ENCODE assay signal across 8 cellular contexts in genomic region chr3:46097691-46098241, GRCh38.
DNase-seq lines count a peak whose midpoint lies in the region; ATAC-seq and TF ChIP-seq lines count a peak whose summit lies in the region.

No MANE protein-coding gene starts in this region.

- intact Hi-C loops in body of pancreas (cut with DNase I): no loop called here

- H3K36me3 ChIP-seq in body of pancreas (replicated peaks in 1 of 2; ENCODE audit: insufficient read depth in 1 of 2, low read depth in 2 of 2): no peaks in the 10 kb centered on the region
- H3K36me3 ChIP-seq in rectal smooth muscle tissue (ENCODE audit: control insufficient read depth, insufficient read depth, low read length): no peaks in the 10 kb centered on the region

- H3K4me1 ChIP-seq in body of pancreas (no peaks in the 10 kb centered on the region), rectal smooth muscle tissue (ENCODE audit: control insufficient read depth, insufficient read depth, low read length) (peaks cover 2% of the 10 kb centered on the region)

- H3K27me3 ChIP-seq in body of pancreas: no peaks in the 10 kb centered on the region
- no peaks in the 10 kb centered on the region for H3K27me3 ChIP-seq in rectal smooth muscle tissue (ENCODE audit: control insufficient read depth, insufficient read depth, low read length)

- H3K4me3 ChIP-seq in NB4 (ENCODE audit: low read depth, low read length) (peak overlapping the region; percentile 51), body of pancreas (no peak overlapping the region), rectal smooth muscle tissue (ENCODE audit: low read length) (no peak overlapping the region)

- no peaks in the 10 kb centered on the region for H3K9me3 ChIP-seq in body of pancreas

- peak overlapping the region in 2 of 4 donors; percentile 24 to 60 for H3K27ac ChIP-seq in body of pancreas
- peak overlapping the region; percentile 33 for H3K27ac ChIP-seq in rectal smooth muscle tissue (ENCODE audit: low read depth, low read length)

- TF ChIP-seq CTCF in NB4 (IDR thresholded peaks at IDR 0.05; ENCODE audit: low read depth, low read length) (no peak), body of pancreas (IDR thresholded peaks at IDR 0.05) (no peak)

- ATAC-seq in body of pancreas (peak; percentile 77), GM18520 (IDR thresholded peaks at IDR 0.05; ENCODE audit: unreplicated experiment) (no peak), HG03280 (IDR thresholded peaks at IDR 0.05; ENCODE audit: unreplicated experiment) (no peak)

- TF ChIP-seq POLR2A in NB4 (IDR thresholded peaks at IDR 0.05; ENCODE audit: extremely low read depth, insufficient read length) (no peak), body of pancreas (IDR thresholded peaks at IDR 0.05) (no peak)

- H3K9ac ChIP-seq in rectal smooth muscle tissue (ENCODE audit: low read length): no peak overlapping the region

- peak; percentile 37 for DNase-seq in stimulated activated naive CD4-positive, alpha-beta T cell treated with Interleukin-2 at 50 U/mL for 16 hours (lab: John Stamatoyannopoulos, UW)
- no peak for DNase-seq in stimulated activated naive CD4-positive, alpha-beta T cell (lab: John Stamatoyannopoulos, UW)
- DNase-seq in NB4 (ENCODE audit: low read depth): peak; percentile 98
- DNase-seq in body of pancreas: peak in 1 of 4 donors; percentile 36
- no peak for DNase-seq in middle frontal gyrus (ENCODE audit: extremely low spot score, low spot score)

- 58 to 76% methylated on average over 6 of the region's 6 CpGs for WGBS in body of pancreas, 2 donors

Comparison
In these comparisons a context has a peak if more than half of its experiments do, and no peak if none do; other contexts are left out.
1. DNase-seq: peak in stimulated activated naive CD4-positive, alpha-beta T cell treated with Interleukin-2 at 50 U/mL for 16 hours (single experiment) and NB4 (single experiment); none in stimulated activated naive CD4-positive, alpha-beta T cell (0 of 6) and middle frontal gyrus (single experiment).